ENCODE assay signal across 13 cellular contexts in genomic region chr18:9631814-9632496, GRCh38. TPM values are rescaled to one million over a fixed set of nuclear protein-coding genes. Genes with fewer than 3 reads are reported as not detected.
DNase-seq lines count a peak whose midpoint lies in the region; ATAC-seq and TF ChIP-seq lines count a peak whose summit lies in the region.
"Had no signal": no experiment of that assay in that cellular context is flagged by ENCODE, and none has a peak within 500 bp of the region (broad histone marks: within the 10 kb centered on the region; RNA-seq: fewer than 3 reads in every experiment).

No MANE protein-coding gene starts in this region.

- H3K4me1 ChIP-seq in GM23248 (ENCODE audit: insufficient read depth), result peaks cover 30% of the 10 kb centered on the region

- TF ChIP-seq CTCF in fibroblast of mammary gland (conservative IDR thresholded peaks at IDR 0.05; ENCODE audit: control insufficient read depth, insufficient read depth, low read depth, low read length) (no peak), retinal pigment epithelial cell (conservative IDR thresholded peaks at IDR 0.05; ENCODE audit: low read depth, low read length) (no peak)

- peak overlapping the region; percentile 60 for H3K27ac ChIP-seq in GM23248
- H3K27ac ChIP-seq: KMS-11 had no signal

- no peaks in the 10 kb centered on the region for H3K9me3 ChIP-seq in GM23248 (ENCODE audit: low read depth)

- POLR2A ChIA-PET in activated CD4-positive, alpha-beta T cell treated with anti-CD3 and anti-CD28 coated beads, Interleukin-2, amount 10 ng/mL, durations not matched to agents 7 days and 5 days (lab: Charles Lee), result no interaction called here

- no peak overlapping the region for H3K27ac Mint-ChIP-seq in activated CD4-positive, alpha-beta T cell treated with anti-CD3 and anti-CD28 coated beads, Interleukin-2, amount 10 ng/mL, durations not matched to agents 7 days and 5 days

- H3K36me3 Mint-ChIP-seq in activated CD4-positive, alpha-beta T cell treated with anti-CD3 and anti-CD28 coated beads, Interleukin-2, amount 10 ng/mL, durations not matched to agents 7 days and 5 days (ENCODE audit: low read depth), result no peaks in the 10 kb centered on the region

- CTCF ChIA-PET in activated CD4-positive, alpha-beta T cell treated with anti-CD3 and anti-CD28 coated beads, Interleukin-2, amount 10 ng/mL, durations not matched to agents 7 days and 5 days (lab: Charles Lee), result no interaction called here

- H3K27me3 Mint-ChIP-seq in activated CD4-positive, alpha-beta T cell treated with anti-CD3 and anti-CD28 coated beads, Interleukin-2, amount 10 ng/mL, durations not matched to agents 7 days and 5 days, result peaks cover 10% of the 10 kb centered on the region

- H3K27me3 ChIP-seq in GM23248 (replicated peaks; ENCODE audit: insufficient read depth), result no peaks in the 10 kb centered on the region

- no peaks in the 10 kb centered on the region for H3K9me2 ChIP-seq in GM23248 (ENCODE audit: insufficient read depth)

- peak overlapping the region; percentile 49 for H3K4me2 ChIP-seq in GM23248 (ENCODE audit: unreplicated experiment)
- H3K4me2 ChIP-seq: KMS-11 had no signal

- 0 out of 2 replicates have a peak overlapping the region, but pooled peaks have one; percentile 9 for H3K9ac ChIP-seq in GM23248
- H3K9ac ChIP-seq: KMS-11 had no signal

- H2AFZ ChIP-seq in GM23248, result peak overlapping the region; percentile 29; the same call in 1 of the 2 replicates

- DNase-seq in GM23248 (peak; percentile 93), SK-MEL-5 (ENCODE audit: low read depth, low spot score) (peak; percentile 53), fibroblast of mammary gland (ENCODE audit: low read depth) (peak; percentile 93), retinal pigment epithelial cell (ENCODE audit: low read depth) (peak; percentile 93), NK-92 (lab: John Stamatoyannopoulos, UW; ENCODE audit: unreplicated experiment) (no peak)
- DNase-seq in activated CD4-positive, alpha-beta T cell treated with anti-CD3 and anti-CD28 coated beads, Interleukin-2, amount 10 ng/mL, durations not matched to agents 7 days and 5 days, result no peak
- DNase-seq: activated gamma-delta T cell treated with Interleukin-2 at 50 U/mL for 16 hours, DND-41, SIG-M5 had no signal

- no peaks in the 10 kb centered on the region for H3K4me1 Mint-ChIP-seq in activated CD4-positive, alpha-beta T cell treated with anti-CD3 and anti-CD28 coated beads, Interleukin-2, amount 10 ng/mL, durations not matched to agents 7 days and 5 days

- 30% methylated on average over 5 of the region's 5 CpGs for WGBS in GM23248 (ENCODE audit: low coverage in 1 of 2, low lambda C conversion rate in 2 of 2, missing lambda C conversion rate in 2 of 2), 2 experiments

- 0 out of 2 replicates have a peak overlapping the region, but pooled peaks have one; percentile 9 for H3K4me3 ChIP-seq in GM23248
- no peak overlapping the region for H3K4me3 ChIP-seq in fibroblast of mammary gland (ENCODE audit: control insufficient read depth, low read depth, low read length)
- no peak overlapping the region for H3K4me3 ChIP-seq in retinal pigment epithelial cell (ENCODE audit: low read length)

- ATAC-seq in HG02759 (IDR thresholded peaks at IDR 0.05; ENCODE audit: unreplicated experiment) (no peak), HG02642 (IDR thresholded peaks at IDR 0.05; ENCODE audit: poor library complexity, unreplicated experiment) (no peak)

- no peaks in the 10 kb centered on the region for H3K36me3 ChIP-seq in GM23248 (ENCODE audit: low read depth)

- in situ Hi-C loops in GM23248 (cut with MboI) (no loop called here), SK-MEL-5 (cut with HindIII; ENCODE audit: low pct_unique_long_range_greater_than_20kb, low sequenced_read_pairs) (no loop called here)

- H3K4me3 Mint-ChIP-seq in activated CD4-positive, alpha-beta T cell treated with anti-CD3 and anti-CD28 coated beads, Interleukin-2, amount 10 ng/mL, durations not matched to agents 7 days and 5 days, result no peak overlapping the region
- H3K4me3 Mint-ChIP-seq: neural crest cell had no signal

- H4K20me1 ChIP-seq in GM23248 (ENCODE audit: insufficient read depth), result no peaks in the 10 kb centered on the region

- H3K79me2 ChIP-seq in GM23248 (ENCODE audit: insufficient read depth), result no peaks in the 10 kb centered on the region

- peaks cover 3% of the 10 kb centered on the region for H3K9me3 Mint-ChIP-seq in activated CD4-positive, alpha-beta T cell treated with anti-CD3 and anti-CD28 coated beads, Interleukin-2, amount 10 ng/mL, durations not matched to agents 7 days and 5 days

- peaks cover 18% of the 10 kb centered on the region; the same call in 1 of the 2 replicates for H3F3A ChIP-seq in GM23248 (ENCODE audit: insufficient read depth)

RNA-seq across cellular contexts. Expression of gene PPP4R1, which starts 17.6 kb away (rescaled TPM):
- 85.5 and 97.9 TPM in 2 replicates for total RNA-seq in GM23248 (2014; rRNA removed; shearing (Covaris generic))
- 31.8 and 33.0 TPM in 2 replicates for polyA plus RNA-seq in GM23248 (2016; fragmentation: Nextera tagmentation; extraction: Ambion mirVana)
- 30.2 and 33.3 TPM in 2 replicates for total RNA-seq in SK-MEL-5 (2014; rRNA removed; shearing (Covaris generic))
- 24.4 and 29.1 TPM in 2 replicates for polyA plus RNA-seq in SK-MEL-5 (2015; cell fraction: cytosol; rRNA removed)
- polyA plus RNA-seq in SK-MEL-5 (2015; cell fraction: nucleus; rRNA removed), result 97.9 and 109 TPM in 2 replicates
- total RNA-seq in activated CD4-positive, alpha-beta T cell treated with anti-CD3 and anti-CD28 coated beads, Interleukin-2, amount 10 ng/mL, durations not matched to agents 7 days and 5 days, result 10 to 100 TPM; 48.4 to 49.7 TPM

Comparison
In these comparisons a context has a peak if more than half of its experiments do, and no peak if none do; other contexts are left out.
1. DNase-seq: peak in GM23248 (single experiment), SK-MEL-5 (single experiment), fibroblast of mammary gland (single experiment) and retinal pigment epithelial cell (single experiment); none in activated CD4-positive, alpha-beta T cell treated with anti-CD3 and anti-CD28 coated beads, Interleukin-2, amount 10 ng/mL, durations not matched to agents 7 days and 5 days (single experiment) and NK-92 (single experiment).